8 cellular contexts compared by ENCODE assay signal in the genomic region with DNA sequence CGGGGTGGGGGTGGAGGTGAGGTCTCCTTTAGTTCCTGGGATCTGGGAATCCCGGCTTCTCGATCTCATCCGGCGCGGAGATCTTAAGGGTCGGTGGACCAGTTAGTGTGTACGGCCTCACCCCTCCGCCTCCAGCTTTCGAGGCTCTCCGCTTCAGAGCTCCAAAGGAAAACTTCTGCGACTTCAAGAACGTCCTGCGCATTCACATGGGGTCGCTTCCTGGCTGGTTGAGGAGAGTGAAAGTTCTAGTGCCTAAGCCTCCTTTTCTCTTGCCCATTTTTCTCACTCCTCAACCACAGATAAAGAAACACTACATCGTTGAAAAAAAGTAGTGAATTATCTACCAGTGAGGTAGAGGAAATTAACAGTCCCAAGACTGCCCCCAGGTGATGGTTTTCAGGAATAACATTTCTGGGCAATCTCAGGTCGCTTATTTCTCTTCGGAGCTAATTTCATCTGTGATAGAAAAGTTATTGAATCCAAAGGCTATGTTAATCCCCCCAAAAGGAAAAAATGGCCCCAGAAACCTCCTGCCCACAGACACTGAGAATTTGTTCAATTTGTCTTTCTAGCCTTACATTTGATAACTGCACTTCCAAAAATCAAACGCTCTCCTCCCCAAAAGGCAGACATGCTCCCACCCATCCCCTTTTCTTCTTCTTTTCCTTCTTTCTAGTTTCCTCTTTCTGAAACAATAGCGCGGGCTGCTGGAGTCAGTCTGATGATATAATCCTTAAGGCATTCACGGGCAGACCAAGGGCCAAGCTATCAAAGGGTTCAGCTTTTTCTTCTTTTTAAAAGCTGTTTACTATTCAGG. TPM values are rescaled to one million over a fixed set of nuclear protein-coding genes. Genes with fewer than 3 reads are reported as not detected.
DNase-seq lines count a peak whose midpoint lies in the region; ATAC-seq and TF ChIP-seq lines count a peak whose summit lies in the region.

No MANE protein-coding gene starts in this region.

- no peak overlapping the region for H3K9ac ChIP-seq in stomach smooth muscle (ENCODE audit: low read length in 2 of 2)

- H3K36me3 ChIP-seq in OCI-LY7 (ENCODE audit: insufficient read depth, low read length) = no peaks in the 10 kb centered on the region
- no peaks in the 10 kb centered on the region for H3K36me3 ChIP-seq in left lung
- no peaks in the 10 kb centered on the region for H3K36me3 ChIP-seq in stomach smooth muscle (ENCODE audit: control insufficient read depth in 2 of 2, insufficient read depth in 2 of 2, low read length in 2 of 2)

- H3K9me3 ChIP-seq in AG04450 (ENCODE audit: control insufficient read depth, insufficient read depth, low read length) (peaks cover 20% of the 10 kb centered on the region; the same call in 1 of the 2 replicates), OCI-LY7 (ENCODE audit: low read length) (no peaks in the 10 kb centered on the region), left lung (no peaks in the 10 kb centered on the region), stomach smooth muscle (ENCODE audit: control insufficient read depth in 2 of 2, low read length in 2 of 2) (no peaks in the 10 kb centered on the region)

- H4K20me1 ChIP-seq in OCI-LY7 (ENCODE audit: insufficient read depth, low read length) = no peaks in the 10 kb centered on the region

- H3K4me1 Mint-ChIP-seq in chondrocyte (ENCODE audit: low read depth) = peaks cover 30% of the 10 kb centered on the region

- no peaks in the 10 kb centered on the region for H3K9me2 ChIP-seq in OCI-LY7 (ENCODE audit: insufficient read depth, low read length)

- H3K4me3 ChIP-seq in AG04450 (ENCODE audit: low read depth, low read length) = peak overlapping the region; percentile 44
- no peak overlapping the region for H3K4me3 ChIP-seq in OCI-LY7 (ENCODE audit: low read depth, low read length, poor library complexity, severe bottlenecking)
- H3K4me3 ChIP-seq in left lung = peak overlapping the region in 1 of 2 donors; percentile 17
- H3K4me3 ChIP-seq in stomach smooth muscle (ENCODE audit: low read length in 2 of 2) = peak overlapping the region; percentile 61 to 63

- peak; percentile 65 for TF ChIP-seq CTCF in AG04450 (IDR thresholded peaks at IDR 0.05; ENCODE audit: low read depth, low read length)
- TF ChIP-seq CTCF in GM12874 (IDR thresholded peaks at IDR 0.05; ENCODE audit: insufficient read depth, low read depth, low read length) = peak; percentile 40; the same call in 1 of the 2 replicates
- peak; percentile 86 for TF ChIP-seq CTCF in OCI-LY7 (conservative IDR thresholded peaks at IDR 0.05; ENCODE audit: low read length)
- peak; percentile 90 for TF ChIP-seq CTCF in chondrocyte (IDR thresholded peaks at IDR 0.05)
- peak; percentile 42 to 49 for TF ChIP-seq CTCF in left lung (IDR thresholded peaks at IDR 0.05)

- no peak overlapping the region for H3K4me2 ChIP-seq in OCI-LY7 (ENCODE audit: low read length)

- H3K4me3 Mint-ChIP-seq in chondrocyte (ENCODE audit: unreplicated experiment) = peak overlapping the region; percentile 74

- H3K27ac ChIP-seq in AG04450 (ENCODE audit: low read depth, low read length) (no peak overlapping the region), OCI-LY7 (ENCODE audit: low read depth, low read length, poor library complexity, severe bottlenecking) (no peak overlapping the region), left lung (no peak overlapping the region), stomach smooth muscle (ENCODE audit: low read length) (no peak overlapping the region)

- DNase-seq in AG04450 (ENCODE audit: low read depth, low spot score) = peak; percentile 11
- DNase-seq in OCI-LY7 (ENCODE audit: low spot score) = peak; percentile 52
- no peak for DNase-seq in chondrocyte (ENCODE audit: low spot score)
- DNase-seq in left lung = no peak
- no peak for DNase-seq in activated gamma-delta T cell (lab: John Stamatoyannopoulos, UW)

- peaks cover 1% of the 10 kb centered on the region for H3K36me3 Mint-ChIP-seq in chondrocyte (ENCODE audit: low read depth)

- intact Hi-C loops in OCI-LY7 (cut with micrococcal nuclease; ENCODE audit: unreplicated experiment) = loop anchor here (5.0 kb wide), 1 partner anchor 856 kb away; no protein-coding TSS in a partner anchor
- intact Hi-C loops in left lung (cut with DNase I) = no loop called here

- CTCF ChIA-PET in AG04450 (lab: Charles Lee) = interaction anchor here (0.5 to 2.0 kb wide), 31 partner anchors 8 to 1439 kb away, joined by 3 to 11 read pairs (median 4); no protein-coding TSS in a partner anchor
- CTCF ChIA-PET in OCI-LY7 (lab: Charles Lee; ENCODE audit: unreplicated experiment) = interaction anchor here (0.5 kb wide), 1 partner anchor 72 kb away, joined by 3 read pairs; no protein-coding TSS in a partner anchor

- H2AFZ ChIP-seq in OCI-LY7 (ENCODE audit: low read length) = no peak overlapping the region

- POLR2A ChIA-PET in AG04450 (lab: Yijun Ruan, JAX) = no interaction called here
- POLR2A ChIA-PET in OCI-LY7 (lab: Charles Lee) = interaction anchor here (0.8 kb wide), 1 partner anchor 275 kb away, joined by 6 read pairs; no protein-coding TSS in a partner anchor

- no TSS peak for BruUV-seq in OCI-LY7 (replicated peaks; lab: Mats Ljungman, UMichigan)

- H3K27me3 Mint-ChIP-seq in chondrocyte (ENCODE audit: low read depth) = peaks cover 12% of the 10 kb centered on the region

- H3K27me3 ChIP-seq in AG04450 (ENCODE audit: control insufficient read depth, insufficient read depth, low read length) (peaks cover 57% of the 10 kb centered on the region), left lung (peaks cover 59 to 72% of the 10 kb centered on the region in 2 donors), stomach smooth muscle (ENCODE audit: control insufficient read depth in 1 of 2, insufficient read depth in 2 of 2, low read length in 2 of 2) (peaks cover 44 to 56% of the 10 kb centered on the region in 2 donors)

- ATAC-seq in HG03565 (IDR thresholded peaks at IDR 0.05; ENCODE audit: unreplicated experiment) (peak; percentile 62), left lung (peak; percentile 87)

- H3K27ac Mint-ChIP-seq in chondrocyte (ENCODE audit: unreplicated experiment) = peak overlapping the region; percentile 84

- H3K79me2 ChIP-seq in OCI-LY7 (ENCODE audit: insufficient read depth, low read depth, low read length) = no peaks in the 10 kb centered on the region

- H3K4me1 ChIP-seq in OCI-LY7 (ENCODE audit: insufficient read depth, low read length, poor library complexity, severe bottlenecking) (no peaks in the 10 kb centered on the region), left lung (peaks cover 6 to 25% of the 10 kb centered on the region in 2 donors), stomach smooth muscle (ENCODE audit: control insufficient read depth, insufficient read depth, low read length) (peaks cover 15% of the 10 kb centered on the region)

- H3K9me3 Mint-ChIP-seq in chondrocyte (ENCODE audit: low read depth) = peaks cover 3% of the 10 kb centered on the region

RNA-seq across cellular contexts. Expression of a gene that starts 20.5 kb away (rescaled TPM):
- polyA plus RNA-seq in AG04450 (2011; rRNA removed) = not detected in 2 replicates
- not detected in 2 replicates for polyA minus RNA-seq in AG04450 (2011; rRNA and poly(A)+ RNA removed)
- total RNA-seq in OCI-LY7 (2014; rRNA removed; shearing (Covaris generic)) = 0.22 TPM in 1 of 2 replicates, not detected in the other
- total RNA-seq in OCI-LY7 (2022) = not detected in 2 replicates
- 4.9 to 41.0 TPM (median 37.9 TPM) in 3 replicates for total RNA-seq in chondrocyte
- 1 to 10 TPM in 1 of 2 donors, under 1 TPM in 1; 0.50 to 1.0 TPM for total RNA-seq in left lung

Comparison
In these comparisons a context has a peak if more than half of its experiments do, and no peak if none do; other contexts are left out.
1. DNase-seq: peak in AG04450 (single experiment) and OCI-LY7 (single experiment); none in chondrocyte (single experiment), left lung (0 of 2) and activated gamma-delta T cell (single experiment).
2. CTCF ChIP-seq: peak in every context shown above with its lines; median percentile 90 in chondrocyte; 86 in OCI-LY7; 65 in AG04450; 46 in left lung; 40 in GM12874.